ENCODE assay signal across 8 cellular contexts in the genomic region with DNA sequence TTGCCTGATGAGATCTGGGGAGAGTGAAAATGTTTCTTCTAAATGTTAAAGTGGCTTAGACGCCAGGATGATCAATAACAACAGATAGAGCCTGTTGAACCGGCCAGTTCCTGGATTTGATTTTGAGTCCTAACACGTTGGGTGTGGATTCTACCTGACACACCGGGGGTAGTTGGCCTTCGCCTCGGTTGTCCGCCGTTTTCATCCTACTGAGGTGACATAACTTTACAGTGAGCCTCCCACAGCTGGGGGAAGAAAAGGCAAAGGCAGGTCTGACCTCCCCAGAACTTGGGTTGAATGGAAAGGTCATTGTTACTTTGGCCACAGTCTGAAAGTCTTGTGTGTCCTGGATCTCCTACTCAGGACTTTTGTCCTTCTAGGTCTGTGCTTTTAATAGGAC. TPM values are rescaled to one million over a fixed set of nuclear protein-coding genes. Genes with fewer than 3 reads are reported as not detected.
DNase-seq lines count a peak whose midpoint lies in the region; ATAC-seq and TF ChIP-seq lines count a peak whose summit lies in the region.

No MANE protein-coding gene starts in this region.

- no peaks in the 10 kb centered on the region for H3K9me2 ChIP-seq in hepatocyte (replicated peaks; ENCODE audit: insufficient read depth)

- H3K23me2 ChIP-seq in H9 (ENCODE audit: insufficient read length, low read depth, low read length, poor library complexity, severe bottlenecking) = peaks cover 16% of the 10 kb centered on the region

- no peak overlapping the region for H3K14ac ChIP-seq in H9 (ENCODE audit: insufficient read depth, low read length)

- no peaks in the 10 kb centered on the region for H3K79me1 ChIP-seq in H9 (ENCODE audit: insufficient read depth, low read depth, low read length, poor library complexity, severe bottlenecking)

- no CpG with 5 or more reads among the region's 8 CpGs for WGBS in H9 (ENCODE audit: extremely low coverage, insufficient read length, low lambda C conversion rate)
- 21% methylated on average over 8 of the region's 8 CpGs for WGBS in hepatocyte (ENCODE audit: low lambda C conversion rate, missing lambda C conversion rate)

- H2AFZ ChIP-seq in H9 (ENCODE audit: low read length) (no peak overlapping the region), hepatocyte (no peak overlapping the region)

- no peak overlapping the region for H2BK120ac ChIP-seq in H9 (ENCODE audit: low read depth, low read length, poor library complexity, severe bottlenecking)

- H3K23ac ChIP-seq in H9 (ENCODE audit: insufficient read length, low read depth, low read length) = no peak overlapping the region

- H3K56ac ChIP-seq in H9 (ENCODE audit: insufficient read length, low read depth, low read length) = no peak overlapping the region

- H2BK12ac ChIP-seq in H9 (ENCODE audit: insufficient read length, low read depth, low read length) = no peak overlapping the region

- H3K79me2 ChIP-seq in H9 (ENCODE audit: insufficient read depth, low read length) (peaks cover 11% of the 10 kb centered on the region), hepatocyte (peaks cover 34% of the 10 kb centered on the region)

- no peaks in the 10 kb centered on the region for H3K36me3 ChIP-seq in hepatocyte (replicated peaks; ENCODE audit: insufficient read depth, low read depth)

- H4K5ac ChIP-seq in H9 (ENCODE audit: insufficient read length, low read depth, low read length) = no peak overlapping the region

- H4K20me1 ChIP-seq in H9 (ENCODE audit: control insufficient read depth, insufficient read depth, insufficient read length) (no peaks in the 10 kb centered on the region), hepatocyte (ENCODE audit: insufficient read depth, poor library complexity, severe bottlenecking) (no peaks in the 10 kb centered on the region)

- H3K4me3 Mint-ChIP-seq in H9 = peak overlapping the region; percentile 92 to 95
- peak overlapping the region; percentile 84 for H3K4me3 Mint-ChIP-seq in activated CD4-positive, alpha-beta memory T cell treated with anti-CD3 and anti-CD28 coated beads for 36 hours

- H3K4me3 ChIP-seq in hepatocyte (peak overlapping the region; percentile 71), skin epidermis (peak overlapping the region; percentile 78 to 97 (median 92))

- no peak overlapping the region for H3T11ph ChIP-seq in H9 (ENCODE audit: low read length)

- no peak overlapping the region for H3K27ac ChIP-seq in H9 (ENCODE audit: insufficient read length, low read depth, low read length)
- H3K27ac ChIP-seq in hepatocyte = peak overlapping the region; percentile 96
- peak overlapping the region in 17 of 21 experiments; percentile 27 to 93 (median 88) for H3K27ac ChIP-seq in skin epidermis

- H3K4me2 ChIP-seq in H9 (ENCODE audit: insufficient read depth, insufficient read length, low read length) (peak overlapping the region; percentile 85), hepatocyte (peak overlapping the region; percentile 86)

- DNase-seq in H9 = no peak
- DNase-seq in activated CD4-positive, alpha-beta memory T cell treated with anti-CD3 and anti-CD28 coated beads for 36 hours = no peak
- no peak for DNase-seq in hepatocyte (ENCODE audit: low spot score)
- no peak for DNase-seq in NCI-H526 treated with DMSO at 0.1 percent for 48 hours (lab: John Stamatoyannopoulos, UW)
- DNase-seq in DMS153 treated with DMSO at 0.1 percent for 48 hours (lab: John Stamatoyannopoulos, UW; ENCODE audit: unreplicated experiment) = no peak
- DNase-seq in DMS53 treated with DMSO at 0.1 percent for 48 hours (lab: John Stamatoyannopoulos, UW; ENCODE audit: unreplicated experiment) = no peak

- H2BK5ac ChIP-seq in H9 (ENCODE audit: insufficient read length, low read length) = no peak overlapping the region

- no peak overlapping the region for H2BK15ac ChIP-seq in H9 (ENCODE audit: low read depth, low read length)

- peak overlapping the region; percentile 84 for H3K9ac ChIP-seq in H9 (ENCODE audit: extremely low read depth, insufficient read length, low read length)

- H3K9me3 ChIP-seq in H9 (ENCODE audit: control insufficient read depth, low read depth, low read length) = no peaks in the 10 kb centered on the region
- H3K9me3 ChIP-seq in hepatocyte (ENCODE audit: low read depth) = no peaks in the 10 kb centered on the region

- H4K91ac ChIP-seq in H9 (ENCODE audit: insufficient read length, low read depth, low read length) = no peak overlapping the region

- no peak overlapping the region for H3K4ac ChIP-seq in H9 (ENCODE audit: low read depth, low read length)

- H3K36me3 Mint-ChIP-seq in H9 (ENCODE audit: insufficient read depth in 1 of 3, low read depth in 3 of 3) = peaks cover 40 to 57% (median 55%) of the 10 kb centered on the region in 3 experiments
- peaks cover 23% of the 10 kb centered on the region for H3K36me3 Mint-ChIP-seq in activated CD4-positive, alpha-beta memory T cell treated with anti-CD3 and anti-CD28 coated beads for 36 hours

- H2BK20ac ChIP-seq in H9 (ENCODE audit: low read depth, low read length, poor library complexity, severe bottlenecking) = no peak overlapping the region

- peak overlapping the region; percentile 71 to 97 (median 82); a peak in 6 of 7 replicates for H3K27ac Mint-ChIP-seq in H9
- H3K27ac Mint-ChIP-seq in activated CD4-positive, alpha-beta memory T cell treated with anti-CD3 and anti-CD28 coated beads for 36 hours = no peak overlapping the region

- CTCF ChIA-PET in activated CD4-positive, alpha-beta memory T cell treated with anti-CD3 and anti-CD28 coated beads for 36 hours (lab: Charles Lee) = interaction anchor here (0.7 to 1.8 kb wide), 4 partner anchors 12 to 190 kb away, joined by 3 to 7 read pairs (median 4); partner anchors contain the start of genes CENPS and KIF1B

- H3K4me1 Mint-ChIP-seq in H9 = peaks cover 14 to 18% of the 10 kb centered on the region in 2 experiments
- peaks cover 25% of the 10 kb centered on the region for H3K4me1 Mint-ChIP-seq in activated CD4-positive, alpha-beta memory T cell treated with anti-CD3 and anti-CD28 coated beads for 36 hours (ENCODE audit: low read depth)

- H3K27me3 Mint-ChIP-seq in H9 (ENCODE audit: low read depth) = no peaks in the 10 kb centered on the region
- H3K27me3 Mint-ChIP-seq in activated CD4-positive, alpha-beta memory T cell treated with anti-CD3 and anti-CD28 coated beads for 36 hours = no peaks in the 10 kb centered on the region

- TF ChIP-seq CTCF in H9 (conservative IDR thresholded peaks at IDR 0.05) (no peak), hepatocyte (IDR thresholded peaks at IDR 0.05; ENCODE audit: poor library complexity) (no peak)

- intact Hi-C loops in activated CD4-positive, alpha-beta memory T cell treated with anti-CD3 and anti-CD28 coated beads for 36 hours (cut with micrococcal nuclease) = no loop called here

- no peaks in the 10 kb centered on the region; a peak in 2 of 5 replicates for H3K9me3 Mint-ChIP-seq in H9
- no peaks in the 10 kb centered on the region for H3K9me3 Mint-ChIP-seq in activated CD4-positive, alpha-beta memory T cell treated with anti-CD3 and anti-CD28 coated beads for 36 hours

- no peaks in the 10 kb centered on the region for H3K27me3 ChIP-seq in H9 (ENCODE audit: insufficient read depth, low read length)
- no peaks in the 10 kb centered on the region for H3K27me3 ChIP-seq in hepatocyte

- POLR2A ChIA-PET in activated CD4-positive, alpha-beta memory T cell treated with anti-CD3 and anti-CD28 coated beads for 36 hours (lab: Charles Lee) = no interaction called here

- H4K8ac ChIP-seq in H9 (replicated peaks; ENCODE audit: insufficient read length, low read depth, low read length) = no peak overlapping the region

- H3K4me1 ChIP-seq in H9 (ENCODE audit: insufficient read depth, low read length) = no peaks in the 10 kb centered on the region
- peaks cover 11% of the 10 kb centered on the region for H3K4me1 ChIP-seq in hepatocyte (ENCODE audit: insufficient read depth)

- no peak for ATAC-seq in HG03571 (IDR thresholded peaks at IDR 0.05; ENCODE audit: unreplicated experiment)

- no peak overlapping the region for H2AK5ac ChIP-seq in H9 (ENCODE audit: insufficient read length, low read length)

- H3K18ac ChIP-seq in H9 (ENCODE audit: insufficient read length, low read depth, low read length) = no peak overlapping the region

RNA-seq across cellular contexts. Expression of gene PGD, which starts 1.1 kb away (rescaled TPM):
- 289 and 291 TPM in 2 replicates for total RNA-seq in H9 (2021)
- total RNA-seq in activated CD4-positive, alpha-beta memory T cell treated with anti-CD3 and anti-CD28 coated beads for 36 hours = 10 to 100 TPM; 94.6 to 96.7 TPM
- total RNA-seq in hepatocyte = 86.8 and 103 TPM in 2 replicates
- 98.7 and 103 TPM in 2 replicates for polyA plus RNA-seq in hepatocyte

RNA-seq across cellular contexts. Expression of gene CENPS, which starts 30.2 kb away (rescaled TPM):
- total RNA-seq in H9 (2021) (16.3 and 17.8 TPM in 2 replicates), hepatocyte (8.8 and 11.8 TPM in 2 replicates)
- total RNA-seq in activated CD4-positive, alpha-beta memory T cell treated with anti-CD3 and anti-CD28 coated beads for 36 hours = 10 to 100 TPM; 20.0 to 22.7 TPM
- polyA plus RNA-seq in hepatocyte = 20.7 and 21.1 TPM in 2 replicates

RNA-seq across cellular contexts. Expression of gene CORT, which starts 49.8 kb away (rescaled TPM):
- total RNA-seq in H9 (2021) (0.33 TPM in 1 of 2 replicates, not detected in the other), hepatocyte (0.13 TPM in 1 of 2 replicates, not detected in the other)
- total RNA-seq in activated CD4-positive, alpha-beta memory T cell treated with anti-CD3 and anti-CD28 coated beads for 36 hours = under 1 TPM in 1 of 2 experiments, not detected in 1; 0.36 TPM
- polyA plus RNA-seq in hepatocyte = 0.19 and 0.27 TPM in 2 replicates
